20 cellular contexts compared by ENCODE assay signal in the genomic region with DNA sequence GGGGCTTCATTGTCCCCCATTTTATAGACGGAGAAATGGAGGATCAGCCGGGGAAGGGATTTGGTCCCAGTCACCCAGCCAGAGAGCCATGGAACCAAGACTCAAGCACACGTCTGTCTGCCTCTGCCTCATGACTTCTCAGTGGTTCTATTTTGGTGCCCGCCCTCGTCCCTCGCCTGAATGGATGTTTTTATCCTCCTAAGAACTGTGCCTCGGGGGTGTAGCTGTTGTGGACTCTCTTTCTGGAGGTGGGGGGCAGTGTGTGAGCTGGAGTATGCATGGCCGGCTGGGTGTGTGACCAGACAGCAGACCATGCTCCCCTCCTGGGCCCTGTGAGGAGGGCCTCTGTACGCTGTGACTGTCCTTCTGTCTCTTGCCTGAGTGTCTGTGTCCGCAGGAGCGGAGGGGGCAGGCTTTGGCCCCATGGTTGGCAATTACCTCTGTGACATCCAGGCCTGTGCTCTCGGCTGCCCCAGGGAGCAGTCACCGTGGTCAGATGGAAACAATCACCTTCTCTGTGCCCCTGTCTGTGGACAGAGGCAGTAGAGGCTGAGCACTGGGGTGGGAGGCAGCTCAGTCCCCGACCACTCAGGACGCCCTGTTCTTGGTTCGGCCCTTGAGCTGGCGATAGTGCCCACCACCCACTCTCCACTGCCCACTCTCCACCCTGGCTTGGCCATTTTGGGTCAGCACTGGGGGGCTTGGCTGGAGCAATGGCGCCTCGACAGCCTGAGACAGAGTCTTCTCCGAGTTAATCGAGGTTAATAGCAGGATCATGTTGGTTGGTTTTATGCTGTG. TPM values are rescaled to one million over a fixed set of nuclear protein-coding genes. Genes with fewer than 3 reads are reported as not detected.
DNase-seq lines count a peak whose midpoint lies in the region; ATAC-seq and TF ChIP-seq lines count a peak whose summit lies in the region.
"Had no signal": no experiment of that assay in that cellular context is flagged by ENCODE, and none has a peak within 500 bp of the region (broad histone marks: within the 10 kb centered on the region; RNA-seq: fewer than 3 reads in every experiment).

No MANE protein-coding gene starts in this region.

- H2BK12ac ChIP-seq in trophoblast cell (ENCODE audit: low read length), result peak overlapping the region; percentile 26

- H3K4me1 ChIP-seq in gastroesophageal sphincter (peaks cover 0 to 10% (median 1%) of the 10 kb centered on the region in 3 donors), trophoblast cell (ENCODE audit: control insufficient read depth in 1 of 2, insufficient read depth in 2 of 2, low read length in 2 of 2) (peaks cover 22 to 33% of the 10 kb centered on the region in 2 experiments)
- H3K4me1 ChIP-seq: pancreas had no signal

- peak overlapping the region; percentile 44 for H3K4ac ChIP-seq in trophoblast cell (ENCODE audit: low read depth, low read length)

- H3K27ac ChIP-seq in gastroesophageal sphincter (no peak overlapping the region), trophoblast cell (ENCODE audit: low read depth, low read length) (peak overlapping the region; percentile 75)
- H3K27ac ChIP-seq: pancreas, VCaP had no signal

- peaks cover 0 to 30% of the 10 kb centered on the region in 2 donors for H3K36me3 ChIP-seq in gastroesophageal sphincter
- peaks cover 34 to 36% of the 10 kb centered on the region in 2 experiments for H3K36me3 ChIP-seq in trophoblast cell (ENCODE audit: control insufficient read depth in 1 of 2, insufficient read depth in 2 of 2, low read length in 2 of 2)
- H3K36me3 ChIP-seq: pancreas had no signal

- H2BK120ac ChIP-seq in trophoblast cell (ENCODE audit: insufficient read depth, low read length, poor library complexity), result peak overlapping the region; percentile 15

- H3K9ac ChIP-seq in trophoblast cell (ENCODE audit: low read length), result no peak overlapping the region

- peaks cover 11% of the 10 kb centered on the region for H3K79me1 ChIP-seq in trophoblast cell (ENCODE audit: low read length)

- DNase-seq in ELF-1 (ENCODE audit: low read depth, low spot score) (peak; percentile 50), SK-MEL-5 (ENCODE audit: low read depth, low spot score) (peak; percentile 93), trophoblast cell (no peak), NK-92 (lab: John Stamatoyannopoulos, UW; ENCODE audit: unreplicated experiment) (no peak), cerebellar nuclear complex (lab: John Stamatoyannopoulos, UW) (no peak), NAMALWA (ENCODE audit: low spot score) (no peak), activated gamma-delta T cell (lab: John Stamatoyannopoulos, UW) (no peak)
- DNase-seq: activated CD8-positive, alpha-beta T cell treated with anti-CD3 and anti-CD28 coated beads for 36 hours; activated T-cell treated with anti-CD3 and anti-CD28 coated beads, Interleukin-2, amount 50 U/mL, for 4 hours; hippocampal formation; KBM-7; NCI-H1930; NCI-H446; NK-92 treated with Interleukin-12 subunit alpha and Interleukin-12 subunit beta, amount 100 ng/mL, for 24 hours; stimulated activated CD4-positive, alpha-beta T cell treated with anti-CD3 and anti-CD28 coated beads, Interleukin-4, amount 100 ng/mL, for 4 hours had no signal

- H2BK5ac ChIP-seq in trophoblast cell (ENCODE audit: low read depth, low read length, poor library complexity), result peak overlapping the region; percentile 54

- H3K9me3 ChIP-seq in gastroesophageal sphincter, result no peaks in the 10 kb centered on the region
- no peaks in the 10 kb centered on the region for H3K9me3 ChIP-seq in trophoblast cell (ENCODE audit: insufficient read depth, low read depth, low read length)
- H3K9me3 ChIP-seq: pancreas had no signal

- peak overlapping the region; percentile 19 for H3K4me2 ChIP-seq in trophoblast cell (ENCODE audit: low read length)

- H3K23ac ChIP-seq in trophoblast cell (ENCODE audit: low read length), result no peak overlapping the region

- H3K79me2 ChIP-seq in trophoblast cell (ENCODE audit: control insufficient read depth, insufficient read depth, low read length, poor library complexity), result peaks cover 5% of the 10 kb centered on the region

- no peak for TF ChIP-seq CTCF in gastroesophageal sphincter (IDR thresholded peaks at IDR 0.05)

- H3K4me3 ChIP-seq in gastroesophageal sphincter, result no peak overlapping the region
- no peak overlapping the region for H3K4me3 ChIP-seq in trophoblast cell (ENCODE audit: low read depth, low read length)
- H3K4me3 ChIP-seq: pancreas, skin epidermis had no signal

- peak overlapping the region; percentile 12 for H3K18ac ChIP-seq in trophoblast cell (ENCODE audit: low read length)

- H3K27me3 ChIP-seq in gastroesophageal sphincter (no peaks in the 10 kb centered on the region), trophoblast cell (ENCODE audit: insufficient read depth, low read length) (no peaks in the 10 kb centered on the region)
- H3K27me3 ChIP-seq: pancreas had no signal

- no peak overlapping the region for H2AFZ ChIP-seq in trophoblast cell (ENCODE audit: insufficient read depth, low read length, poor library complexity)

- TF ChIP-seq POLR2A in gastroesophageal sphincter (IDR thresholded peaks at IDR 0.05), result no peak

- H4K91ac ChIP-seq in trophoblast cell (ENCODE audit: low read depth, low read length), result peak overlapping the region; percentile 61

- WGBS in gastroesophageal sphincter (ENCODE audit: low coverage in 1 of 2), 2 donors, result 71 to 80% methylated on average over 3 to 6 of the region's 21 CpGs
- no CpG with 5 or more reads among the region's 21 CpGs for WGBS in trophoblast cell (ENCODE audit: extremely low coverage, insufficient coverage, insufficient read length)

- H2AK5ac ChIP-seq in trophoblast cell (ENCODE audit: low read length), result peak overlapping the region; percentile 66

- ATAC-seq in gastroesophageal sphincter, result peak; percentile 11
- ATAC-seq: activated CD8-positive, alpha-beta T cell treated with anti-CD3 and anti-CD28 coated beads for 36 hours; activated T-cell treated with anti-CD3 and anti-CD28 coated beads, Interleukin-2, amount 50 U/mL, for 4 hours had no signal

- H4K12ac ChIP-seq in trophoblast cell (ENCODE audit: low read depth, low read length), result peak overlapping the region; percentile 2

- in situ Hi-C loops in SK-MEL-5 (cut with HindIII; ENCODE audit: low pct_unique_long_range_greater_than_20kb, low sequenced_read_pairs), result no loop called here

- H4K8ac ChIP-seq in trophoblast cell (ENCODE audit: low read depth, low read length), result peak overlapping the region; percentile 7

- peak overlapping the region; percentile 42 for H3K14ac ChIP-seq in trophoblast cell (ENCODE audit: low read length)

- TF ChIP-seq EP300 in gastroesophageal sphincter (IDR thresholded peaks at IDR 0.05), result no peak

RNA-seq across cellular contexts. Expression of a gene that starts 20.4 kb away (rescaled TPM):
- 0.16 and 0.18 TPM in 2 replicates for total RNA-seq in SK-MEL-5 (2014; rRNA removed; shearing (Covaris generic))
- polyA plus RNA-seq in SK-MEL-5 (2015; cell fraction: cytosol; rRNA removed), result 0.05 and 0.37 TPM in 2 replicates
- not detected in 2 replicates for polyA plus RNA-seq in SK-MEL-5 (2015; cell fraction: nucleus; rRNA removed)
- total RNA-seq in gastroesophageal sphincter, result under 1 TPM in 3 of 4 donors, not detected in 1; 0.12 to 0.27 (median 0.27) TPM
- 3.9 and 4.6 TPM in 2 replicates for polyA plus RNA-seq in trophoblast cell (2013)
- total RNA-seq: activated CD8-positive, alpha-beta T cell treated with anti-CD3 and anti-CD28 coated beads for 36 hours; activated T-cell treated with anti-CD3 and anti-CD28 coated beads, Interleukin-2, amount 50 U/mL, for 4 hours; T-helper 1 cell treated with Interleukin-12 subunit alpha and Interleukin-12 subunit beta and Interleukin-4 antibody, amounts not matched to agents 30 ng/mL and 1 ng/mL, for 36 hours had no signal

Comparison
In these comparisons a context has a peak if more than half of its experiments do, and no peak if none do; other contexts are left out.
1. DNase-seq: peak in ELF-1 (single experiment) and SK-MEL-5 (single experiment); none in trophoblast cell (0 of 2), NK-92 (single experiment), cerebellar nuclear complex (0 of 2), NAMALWA (single experiment) and activated gamma-delta T cell (single experiment).